ENCODE assay signal across 12 cellular contexts in the genomic region with DNA sequence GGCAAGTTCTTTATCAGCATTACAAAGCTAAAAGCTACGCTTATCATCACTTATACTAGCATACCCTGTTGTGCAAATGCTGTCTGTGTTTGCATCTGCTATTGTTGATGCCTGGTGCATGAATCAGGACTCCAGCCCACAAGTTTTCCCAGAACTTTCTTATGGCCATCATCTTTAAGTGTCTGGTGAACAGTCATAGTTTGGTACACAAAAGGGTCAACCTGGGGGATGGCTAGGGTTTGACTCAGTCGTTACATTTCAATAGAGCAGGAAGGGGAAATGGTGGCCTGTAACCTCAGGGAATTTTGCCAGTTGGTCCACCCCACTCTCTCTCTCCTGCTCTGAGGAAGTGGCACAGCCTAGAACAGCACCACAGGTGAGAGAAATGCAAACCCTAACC. TPM values are rescaled to one million over a fixed set of nuclear protein-coding genes. Genes with fewer than 3 reads are reported as not detected.
A peak's percentile ranks its signal among the peaks of the same experiment; 100 is the strongest.
DNase-seq lines count a peak whose midpoint lies in the region; ATAC-seq and TF ChIP-seq lines count a peak whose summit lies in the region.
"Had no signal": no experiment of that assay in that cellular context is flagged by ENCODE, and none has a peak within 500 bp of the region (broad histone marks: within the 10 kb centered on the region; RNA-seq: fewer than 3 reads in every experiment).

No MANE protein-coding gene starts in this region.

- intact Hi-C loops in body of pancreas (cut with DNase I) (no loop called here), left ventricle myocardium superior (cut with micrococcal nuclease) (no loop called here)

- no peak overlapping the region for H3K4me3 Mint-ChIP-seq in activated T-cell treated with anti-CD3 and anti-CD28 coated beads, Interleukin-2, amount 50 U/mL, for 24 hours
- H3K4me3 Mint-ChIP-seq in stimulated activated naive B cell treated with anti-CD40 and anti-IgM and Interleukin-4, amounts not matched to agents 10 μg/mL and 1 μg/mL and 100 μg/mL, for 72 hours, result peak overlapping the region in 1 of 2 donors; percentile 10

- H3K36me3 Mint-ChIP-seq in activated T-cell treated with anti-CD3 and anti-CD28 coated beads, Interleukin-2, amount 50 U/mL, for 24 hours (ENCODE audit: low read depth), result no peaks in the 10 kb centered on the region
- peaks cover 0 to 7% of the 10 kb centered on the region in 2 donors for H3K36me3 Mint-ChIP-seq in stimulated activated naive B cell treated with anti-CD40 and anti-IgM and Interleukin-4, amounts not matched to agents 10 μg/mL and 1 μg/mL and 100 μg/mL, for 72 hours

- H3K36me3 ChIP-seq in SU-DHL-6 (ENCODE audit: low read length), result no peaks in the 10 kb centered on the region
- H3K36me3 ChIP-seq in body of pancreas (replicated peaks in 1 of 2; ENCODE audit: insufficient read depth in 1 of 2, low read depth in 2 of 2), result no peaks in the 10 kb centered on the region
- no peaks in the 10 kb centered on the region for H3K36me3 ChIP-seq in effector memory CD4-positive, alpha-beta T cell (ENCODE audit: control insufficient read depth, insufficient read depth, low read length)

- H3K4me1 Mint-ChIP-seq in activated T-cell treated with anti-CD3 and anti-CD28 coated beads, Interleukin-2, amount 50 U/mL, for 24 hours (ENCODE audit: low read depth), result peaks cover 57% of the 10 kb centered on the region
- peaks cover 33 to 69% of the 10 kb centered on the region in 2 donors for H3K4me1 Mint-ChIP-seq in stimulated activated naive B cell treated with anti-CD40 and anti-IgM and Interleukin-4, amounts not matched to agents 10 μg/mL and 1 μg/mL and 100 μg/mL, for 72 hours

- no peaks in the 10 kb centered on the region for H3K79me2 ChIP-seq in SU-DHL-6 (ENCODE audit: insufficient read depth, low read length)

- WGBS in body of pancreas, 2 donors, result 30 to 31% methylated on average over 2 of the region's 2 CpGs

- peaks cover 7% of the 10 kb centered on the region for H3K9me3 Mint-ChIP-seq in activated T-cell treated with anti-CD3 and anti-CD28 coated beads, Interleukin-2, amount 50 U/mL, for 24 hours
- peaks cover 7 to 10% of the 10 kb centered on the region in 2 donors for H3K9me3 Mint-ChIP-seq in stimulated activated naive B cell treated with anti-CD40 and anti-IgM and Interleukin-4, amounts not matched to agents 10 μg/mL and 1 μg/mL and 100 μg/mL, for 72 hours

- H3K4me2 ChIP-seq in SU-DHL-6 (ENCODE audit: low read depth, low read length, poor library complexity, severe bottlenecking), result no peak overlapping the region

- no peaks in the 10 kb centered on the region for H3K9me2 ChIP-seq in SU-DHL-6 (replicated peaks; ENCODE audit: insufficient read depth, low read length)

- no peaks in the 10 kb centered on the region for H3K27me3 Mint-ChIP-seq in activated T-cell treated with anti-CD3 and anti-CD28 coated beads, Interleukin-2, amount 50 U/mL, for 24 hours
- H3K27me3 Mint-ChIP-seq in stimulated activated naive B cell treated with anti-CD40 and anti-IgM and Interleukin-4, amounts not matched to agents 10 μg/mL and 1 μg/mL and 100 μg/mL, for 72 hours, result no peaks in the 10 kb centered on the region

- H3F3A ChIP-seq in SU-DHL-6 (ENCODE audit: insufficient read depth), result peaks cover 21% of the 10 kb centered on the region

- H3K9ac ChIP-seq in SU-DHL-6 (ENCODE audit: low read length), result no peak overlapping the region

- H3K9me3 ChIP-seq in SU-DHL-6 (ENCODE audit: insufficient read depth, low read length) (no peaks in the 10 kb centered on the region), body of pancreas (no peaks in the 10 kb centered on the region)
- no peaks in the 10 kb centered on the region for H3K9me3 ChIP-seq in effector memory CD4-positive, alpha-beta T cell (ENCODE audit: control insufficient read depth, low read length)

- H3K27ac Mint-ChIP-seq in activated T-cell treated with anti-CD3 and anti-CD28 coated beads, Interleukin-2, amount 50 U/mL, for 24 hours, result peak overlapping the region; percentile 58
- peak overlapping the region; percentile 39 for H3K27ac Mint-ChIP-seq in stimulated activated naive B cell treated with anti-CD40 and anti-IgM and Interleukin-4, amounts not matched to agents 10 μg/mL and 1 μg/mL and 100 μg/mL, for 72 hours

- no peaks in the 10 kb centered on the region for H3K4me1 ChIP-seq in body of pancreas
- H3K4me1 ChIP-seq in effector memory CD4-positive, alpha-beta T cell (ENCODE audit: control insufficient read depth, insufficient read depth, low read length, poor library complexity, severe bottlenecking), result peaks cover 23% of the 10 kb centered on the region

- no peak overlapping the region for H3K27ac ChIP-seq in SU-DHL-6 (ENCODE audit: low read depth, low read length)
- no peak overlapping the region for H3K27ac ChIP-seq in body of pancreas
- no peak overlapping the region for H3K27ac ChIP-seq in effector memory CD4-positive, alpha-beta T cell (ENCODE audit: insufficient read depth, low read length, poor library complexity, severe bottlenecking)

- ATAC-seq in stimulated activated naive B cell treated with anti-CD40 and anti-IgM and Interleukin-4, amounts not matched to agents 10 μg/mL and 1 μg/mL and 100 μg/mL, for 72 hours (replicated peaks), result peak in 1 of 2 donors; percentile 15
- ATAC-seq in body of pancreas (no peak), left ventricle myocardium superior (no peak)

- peak overlapping the region; percentile 25 for H2AFZ ChIP-seq in SU-DHL-6 (ENCODE audit: low read depth, low read length, severe bottlenecking)

- no peaks in the 10 kb centered on the region for H4K20me1 ChIP-seq in SU-DHL-6 (ENCODE audit: low read depth, low read length)

- H3K27me3 ChIP-seq in SU-DHL-6 (ENCODE audit: low read length), result no peaks in the 10 kb centered on the region
- no peaks in the 10 kb centered on the region for H3K27me3 ChIP-seq in body of pancreas
- H3K27me3 ChIP-seq in effector memory CD4-positive, alpha-beta T cell (replicated peaks; ENCODE audit: control insufficient read depth, insufficient read depth, low read length, poor library complexity, severe bottlenecking), result no peaks in the 10 kb centered on the region

- H3K4me3 ChIP-seq in SU-DHL-6 (ENCODE audit: insufficient read depth, low read length, poor library complexity, severe bottlenecking) (no peak overlapping the region), fibroblast of pulmonary artery (replicated peaks; ENCODE audit: low read depth, low read length) (no peak overlapping the region), body of pancreas (no peak overlapping the region)
- H3K4me3 ChIP-seq in effector memory CD4-positive, alpha-beta T cell (ENCODE audit: insufficient read depth, low read depth, low read length, poor library complexity, severe bottlenecking), result no peak overlapping the region

- TF ChIP-seq POLR2A in body of pancreas (IDR thresholded peaks at IDR 0.05), result no peak

- TF ChIP-seq CTCF in SU-DHL-6 (IDR thresholded peaks at IDR 0.05; ENCODE audit: insufficient read depth, low read length, poor library complexity, severe bottlenecking) (no peak), fibroblast of pulmonary artery (IDR thresholded peaks at IDR 0.05; ENCODE audit: low read length, missing control alignments) (no peak), body of pancreas (IDR thresholded peaks at IDR 0.05) (no peak)

- DNase-seq in activated T-cell treated with anti-CD3 and anti-CD28 coated beads, Interleukin-2, amount 50 U/mL, for 24 hours, result no peak
- no peak for DNase-seq in activated T-cell treated with anti-CD3 and anti-CD28 coated beads, Interleukin-2, amount 50 U/mL, for 48 hours
- peak; percentile 96 for DNase-seq in fibroblast of pulmonary artery (ENCODE audit: low read depth)
- no peak for DNase-seq in stimulated activated naive B cell treated with anti-CD40 and anti-IgM and Interleukin-4, amounts not matched to agents 10 μg/mL and 1 μg/mL and 100 μg/mL, for 72 hours
- no peak for DNase-seq in body of pancreas
- DNase-seq in left ventricle myocardium superior, result no peak
- DNase-seq in effector memory CD4-positive, alpha-beta T cell, result no peak
- DNase-seq: activated gamma-delta T cell, NCI-H187 treated with DMSO at 0.1 percent for 48 hours had no signal

RNA-seq across cellular contexts. Expression of a gene that starts 35.4 kb away (rescaled TPM):
- total RNA-seq in body of pancreas (under 1 TPM in 1 of 2 donors, not detected in 1; 0.26 TPM), left ventricle myocardium superior (2.1 TPM)
- total RNA-seq: HT-29, myocyte had no signal

RNA-seq across cellular contexts. Expression of a gene that starts 46.1 kb away (rescaled TPM):
- 1 to 10 TPM; 1.6 to 2.9 TPM for total RNA-seq in body of pancreas
- 7.4 TPM for total RNA-seq in left ventricle myocardium superior
- total RNA-seq: HT-29, myocyte had no signal

RNA-seq across cellular contexts. Expression of a gene that starts 57.9 kb away (rescaled TPM):
- total RNA-seq in body of pancreas, result 1 to 10 TPM in 1 of 2 donors, not detected in 1; 1.3 TPM
- 0.92 TPM for total RNA-seq in left ventricle myocardium superior
- total RNA-seq: HT-29, myocyte had no signal
